In the genomic region with DNA sequence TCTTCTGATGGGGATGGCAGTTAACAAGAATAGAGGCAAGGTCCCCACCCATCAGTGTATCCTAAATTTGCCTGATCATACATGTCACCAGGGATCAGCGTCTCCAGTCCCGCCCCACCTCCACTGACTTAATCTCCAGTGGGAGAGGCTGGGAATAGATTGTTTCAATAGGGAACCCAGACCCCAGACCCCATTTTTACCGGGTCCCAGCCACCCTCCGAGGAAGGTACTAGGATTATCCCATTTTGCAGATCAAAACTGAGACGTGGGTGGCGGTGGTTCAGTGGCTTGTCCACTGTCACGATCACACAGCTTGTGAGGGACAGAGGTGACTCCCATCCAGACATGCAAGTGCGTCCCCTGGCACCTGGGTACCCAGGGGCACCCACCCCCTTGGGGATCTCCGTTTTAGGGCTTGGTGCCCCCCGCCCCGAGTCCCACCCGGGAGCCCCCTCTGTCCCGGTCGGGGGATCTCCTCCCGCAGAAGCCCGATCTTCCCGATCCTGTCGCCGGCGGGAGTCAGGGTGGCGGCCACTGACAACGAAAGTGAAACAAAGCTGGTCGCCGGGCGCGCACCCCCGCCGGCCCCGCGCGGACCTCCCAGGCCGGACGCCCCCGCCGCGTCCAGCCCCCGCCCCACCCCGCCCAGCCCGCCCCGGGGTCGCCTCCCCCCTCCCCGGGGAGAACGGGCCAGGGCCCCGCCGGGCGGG, we compare ENCODE assay signal across 8 cellular contexts. TPM values are rescaled to one million over a fixed set of nuclear protein-coding genes. Genes with fewer than 3 reads are reported as not detected.
A peak's percentile ranks its signal among the peaks of the same experiment; 100 is the strongest.
DNase-seq lines count a peak whose midpoint lies in the region; TF ChIP-seq lines count a peak whose summit lies in the region.

No MANE protein-coding gene starts in this region.

- intact Hi-C loops in activated CD4-positive, alpha-beta T cell treated with anti-CD3 and anti-CD28 coated beads, Interleukin-2, amount 10 ng/mL, durations not matched to agents 24 days and 14 days (cut with micrococcal nuclease) = loop anchor here (1.0 to 5.0 kb wide), 7 partner anchors 8 to 316 kb away; partner anchors contain the start of genes PEBP1, RFC5 and SUDS3

- peaks cover 50% of the 10 kb centered on the region for H3K4me1 Mint-ChIP-seq in activated CD4-positive, alpha-beta T cell treated with anti-CD3 and anti-CD28 coated beads, Interleukin-2, amount 10 ng/mL, durations not matched to agents 24 days and 14 days
- H3K4me1 Mint-ChIP-seq in mesothelial cell of epicardium = peaks cover 28% of the 10 kb centered on the region

- H3K27ac Mint-ChIP-seq in activated CD4-positive, alpha-beta T cell treated with anti-CD3 and anti-CD28 coated beads, Interleukin-2, amount 10 ng/mL, durations not matched to agents 24 days and 14 days = peak overlapping the region; percentile 96
- H3K27ac Mint-ChIP-seq in mesothelial cell of epicardium = peak overlapping the region; percentile 91

- no peaks in the 10 kb centered on the region for H3K9me3 ChIP-seq in endocrine pancreas (ENCODE audit: control insufficient read depth, low read length)

- peak overlapping the region; percentile 87 for H3K9ac ChIP-seq in endocrine pancreas (ENCODE audit: control insufficient read depth, insufficient read depth, low read length)

- no peaks in the 10 kb centered on the region for H3K27me3 ChIP-seq in endocrine pancreas (ENCODE audit: control insufficient read depth, insufficient read depth, low read length)

- DNase-seq in NCI-H82 (lab: John Stamatoyannopoulos, UW) = peak; percentile 59
- no peak for DNase-seq in NCI-H82 treated with DMSO at 0.1 percent for 48 hours (lab: John Stamatoyannopoulos, UW; ENCODE audit: unreplicated experiment)
- DNase-seq in HT-29 (ENCODE audit: low spot score) = peak; percentile 30
- peak; percentile 86 for DNase-seq in activated CD4-positive, alpha-beta T cell treated with anti-CD3 and anti-CD28 coated beads, Interleukin-2, amount 10 ng/mL, durations not matched to agents 24 days and 14 days
- peak in 1 of 2 experiments; percentile 56 for DNase-seq in mesothelial cell of epicardium (ENCODE audit: low spot score in 2 of 2, unreplicated experiment in 2 of 2)
- peak; percentile 47 for DNase-seq in superior temporal gyrus (ENCODE audit: extremely low spot score)
- DNase-seq in H4 (ENCODE audit: low spot score) = no peak

- no peaks in the 10 kb centered on the region for H3K27me3 Mint-ChIP-seq in activated CD4-positive, alpha-beta T cell treated with anti-CD3 and anti-CD28 coated beads, Interleukin-2, amount 10 ng/mL, durations not matched to agents 24 days and 14 days
- H3K27me3 Mint-ChIP-seq in mesothelial cell of epicardium (ENCODE audit: low read depth) = no peaks in the 10 kb centered on the region

- no peaks in the 10 kb centered on the region for H3K36me3 ChIP-seq in endocrine pancreas (ENCODE audit: control insufficient read depth, insufficient read depth, low read length)

- peak overlapping the region; percentile 63 for H3K4me3 ChIP-seq in endocrine pancreas (ENCODE audit: control insufficient read depth, insufficient read depth, low read length)

- no peak for TF ChIP-seq CTCF in mesothelial cell of epicardium (IDR thresholded peaks at IDR 0.05; ENCODE audit: unreplicated experiment)

- no peaks in the 10 kb centered on the region for H3K9me3 Mint-ChIP-seq in activated CD4-positive, alpha-beta T cell treated with anti-CD3 and anti-CD28 coated beads, Interleukin-2, amount 10 ng/mL, durations not matched to agents 24 days and 14 days
- no peaks in the 10 kb centered on the region for H3K9me3 Mint-ChIP-seq in mesothelial cell of epicardium

- peaks cover 5% of the 10 kb centered on the region for H3K4me1 ChIP-seq in endocrine pancreas (ENCODE audit: control insufficient read depth, insufficient read depth, low read length)

- peak overlapping the region; percentile 93 for H3K4me3 Mint-ChIP-seq in activated CD4-positive, alpha-beta T cell treated with anti-CD3 and anti-CD28 coated beads, Interleukin-2, amount 10 ng/mL, durations not matched to agents 24 days and 14 days
- peak overlapping the region; percentile 81 for H3K4me3 Mint-ChIP-seq in mesothelial cell of epicardium

- H3K36me3 Mint-ChIP-seq in activated CD4-positive, alpha-beta T cell treated with anti-CD3 and anti-CD28 coated beads, Interleukin-2, amount 10 ng/mL, durations not matched to agents 24 days and 14 days (ENCODE audit: low read depth) = peaks cover 30% of the 10 kb centered on the region
- no peaks in the 10 kb centered on the region for H3K36me3 Mint-ChIP-seq in mesothelial cell of epicardium

RNA-seq across cellular contexts. Expression of gene WSB2, which starts 0.5 kb away (rescaled TPM):
- total RNA-seq in HT-29 (2014; rRNA removed; shearing (Covaris generic)) = 115 and 117 TPM in 2 replicates
- 129 and 133 TPM in 2 replicates for total RNA-seq in activated CD4-positive, alpha-beta T cell treated with anti-CD3 and anti-CD28 coated beads, Interleukin-2, amount 10 ng/mL, durations not matched to agents 24 days and 14 days
- total RNA-seq in mesothelial cell of epicardium = 31.9 to 38.2 TPM (median 37.1 TPM) in 3 replicates
- total RNA-seq in H4 (2014; rRNA removed; shearing (Covaris generic)) = 138 and 178 TPM in 2 replicates

RNA-seq across cellular contexts. Expression of gene VSIG10, which starts 43.4 kb away (rescaled TPM):
- total RNA-seq in HT-29 (2014; rRNA removed; shearing (Covaris generic)) = 37.4 and 40.8 TPM in 2 replicates
- 12.8 and 14.4 TPM in 2 replicates for total RNA-seq in activated CD4-positive, alpha-beta T cell treated with anti-CD3 and anti-CD28 coated beads, Interleukin-2, amount 10 ng/mL, durations not matched to agents 24 days and 14 days
- 18.4 to 23.1 TPM (median 22.0 TPM) in 3 replicates for total RNA-seq in mesothelial cell of epicardium
- total RNA-seq in H4 (2014; rRNA removed; shearing (Covaris generic)) = 9.8 and 12.7 TPM in 2 replicates

RNA-seq across cellular contexts. Expression of gene RFC5, which starts 44.0 kb away (rescaled TPM):
- 42.9 and 48.1 TPM in 2 replicates for total RNA-seq in HT-29 (2014; rRNA removed; shearing (Covaris generic))
- 82.9 and 84.4 TPM in 2 replicates for total RNA-seq in activated CD4-positive, alpha-beta T cell treated with anti-CD3 and anti-CD28 coated beads, Interleukin-2, amount 10 ng/mL, durations not matched to agents 24 days and 14 days
- 20.1 to 22.8 TPM (median 21.9 TPM) in 3 replicates for total RNA-seq in mesothelial cell of epicardium
- total RNA-seq in H4 (2014; rRNA removed; shearing (Covaris generic)) = 45.0 and 49.2 TPM in 2 replicates

Comparison
In these comparisons a context has a peak if more than half of its experiments do, and no peak if none do; other contexts are left out.
1. DNase-seq: peak in NCI-H82 (single experiment), HT-29 (single experiment), activated CD4-positive, alpha-beta T cell treated with anti-CD3 and anti-CD28 coated beads, Interleukin-2, amount 10 ng/mL, durations not matched to agents 24 days and 14 days (single experiment) and superior temporal gyrus (single experiment); none in NCI-H82 treated with DMSO at 0.1 percent for 48 hours (single experiment) and H4 (single experiment).